1 cellular context compared by ENCODE assay signal in the genomic region with DNA sequence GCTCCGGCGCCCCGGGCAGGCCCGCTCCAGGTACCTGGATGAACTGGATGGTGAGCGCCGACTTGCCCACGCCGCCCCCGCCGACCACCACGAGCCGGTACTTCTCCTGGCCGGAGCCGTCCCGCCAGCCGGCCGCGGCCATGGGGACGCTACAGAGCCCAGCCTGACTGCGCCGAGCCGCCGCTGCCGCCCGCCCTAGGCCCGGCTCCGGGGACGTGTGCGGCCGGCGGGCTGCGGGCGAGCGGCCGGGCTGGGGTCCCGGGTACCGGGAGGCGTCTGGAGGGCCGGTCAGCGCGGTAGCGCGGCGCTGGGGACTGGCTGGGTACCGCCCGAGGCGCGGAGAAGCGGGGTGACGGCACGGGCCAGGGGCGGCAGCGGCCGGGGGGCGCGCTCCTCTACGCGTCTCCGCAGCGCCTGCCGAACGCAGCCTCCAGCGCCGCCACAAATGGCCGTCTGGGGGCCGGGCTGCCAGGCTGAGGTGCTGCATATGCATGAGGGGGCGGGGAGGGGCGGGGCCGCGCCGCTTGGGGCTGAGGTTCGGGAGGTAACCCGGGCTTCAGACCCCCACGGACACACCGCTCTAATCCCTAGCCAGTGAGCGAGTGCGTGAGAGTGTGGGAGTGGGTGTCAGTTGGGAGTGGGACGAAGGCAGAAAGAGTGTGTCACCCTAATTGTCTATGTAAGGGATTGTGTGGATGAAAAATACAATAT.
TF ChIP-seq lines count a peak whose summit lies in the region.

A gene (minus strand): TSS at position 455 of the 711 bp plus-strand sequence. CDS start 313 bp downstream, at position 142.

TF ChIP-seq in HepG2, 621 proteins besides CTCF, POLR2A, EP300 and RAD21 (continued from another document and continues in another):
- TF ChIP-seq ZEB1 (IDR thresholded peaks at IDR 0.05; ENCODE audit: insufficient replicate concordance, low read depth) = no peak
- TF ChIP-seq NFKB2 (CRISPR knock-in tag; IDR thresholded peaks at IDR 0.05; ENCODE audit: borderline replicate concordance) = no peak
- no peak for TF ChIP-seq ZNF253 (CRISPR knock-in tag; IDR thresholded peaks at IDR 0.05; ENCODE audit: borderline replicate concordance)
- peak; percentile 36; the same call in 1 of the 2 replicates for TF ChIP-seq HOXA5 (CRISPR knock-in tag; IDR thresholded peaks at IDR 0.05)
- TF ChIP-seq PTBP1 (IDR thresholded peaks at IDR 0.05; ENCODE audit: low read depth, low read length, poor library complexity, severe bottlenecking) = no peak
- TF ChIP-seq, protein P1, sequence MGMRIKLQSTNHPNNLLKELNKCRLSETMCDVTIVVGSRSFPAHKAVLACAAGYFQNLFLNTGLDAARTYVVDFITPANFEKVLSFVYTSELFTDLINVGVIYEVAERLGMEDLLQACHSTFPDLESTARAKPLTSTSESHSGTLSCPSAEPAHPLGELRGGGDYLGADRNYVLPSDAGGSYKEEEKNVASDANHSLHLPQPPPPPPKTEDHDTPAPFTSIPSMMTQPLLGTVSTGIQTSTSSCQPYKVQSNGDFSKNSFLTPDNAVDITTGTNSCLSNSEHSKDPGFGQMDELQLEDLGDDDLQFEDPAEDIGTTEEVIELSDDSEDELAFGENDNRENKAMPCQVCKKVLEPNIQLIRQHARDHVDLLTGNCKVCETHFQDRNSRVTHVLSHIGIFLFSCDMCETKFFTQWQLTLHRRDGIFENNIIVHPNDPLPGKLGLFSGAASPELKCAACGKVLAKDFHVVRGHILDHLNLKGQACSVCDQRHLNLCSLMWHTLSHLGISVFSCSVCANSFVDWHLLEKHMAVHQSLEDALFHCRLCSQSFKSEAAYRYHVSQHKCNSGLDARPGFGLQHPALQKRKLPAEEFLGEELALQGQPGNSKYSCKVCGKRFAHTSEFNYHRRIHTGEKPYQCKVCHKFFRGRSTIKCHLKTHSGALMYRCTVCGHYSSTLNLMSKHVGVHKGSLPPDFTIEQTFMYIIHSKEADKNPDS (CRISPR knock-in tag; IDR thresholded peaks at IDR 0.05) = no peak
- TF ChIP-seq KLF16 (CRISPR knock-in tag; IDR thresholded peaks at IDR 0.05) = no peak
- TF ChIP-seq GTF3A (CRISPR knock-in tag; conservative IDR thresholded peaks at IDR 0.05) = no peak
- no peak for TF ChIP-seq ARNT (IDR thresholded peaks at IDR 0.05)
- TF ChIP-seq ZSCAN30 (CRISPR knock-in tag; IDR thresholded peaks at IDR 0.05) = no peak
- TF ChIP-seq HOXA3 (CRISPR knock-in tag; IDR thresholded peaks at IDR 0.05) = peak; percentile 62
- no peak for TF ChIP-seq NFYB (CRISPR knock-in tag; IDR thresholded peaks at IDR 0.05)
- TF ChIP-seq DMAP1 (CRISPR knock-in tag; IDR thresholded peaks at IDR 0.05) = no peak
- no peak for TF ChIP-seq ZNF501 (CRISPR knock-in tag; IDR thresholded peaks at IDR 0.05)
- TF ChIP-seq YEATS2 (CRISPR knock-in tag; IDR thresholded peaks at IDR 0.05; ENCODE audit: borderline replicate concordance) = no peak
- TF ChIP-seq MXI1 (IDR thresholded peaks at IDR 0.05; ENCODE audit: borderline replicate concordance, low read depth, low read length) = 0 out of 3 replicates have a peak, but pooled peaks have one; percentile 12
- TF ChIP-seq, protein P2, sequence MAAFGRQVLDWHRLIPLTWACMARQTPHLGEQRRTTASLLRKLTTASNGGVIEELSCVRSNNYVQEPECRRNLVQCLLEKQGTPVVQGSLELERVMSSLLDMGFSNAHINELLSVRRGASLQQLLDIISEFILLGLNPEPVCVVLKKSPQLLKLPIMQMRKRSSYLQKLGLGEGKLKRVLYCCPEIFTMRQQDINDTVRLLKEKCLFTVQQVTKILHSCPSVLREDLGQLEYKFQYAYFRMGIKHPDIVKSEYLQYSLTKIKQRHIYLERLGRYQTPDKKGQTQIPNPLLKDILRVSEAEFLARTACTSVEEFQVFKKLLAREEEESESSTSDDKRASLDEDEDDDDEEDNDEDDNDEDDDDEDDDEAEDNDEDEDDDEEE (CRISPR knock-in tag; IDR thresholded peaks at IDR 0.05) = no peak
- no peak for TF ChIP-seq HNRNPK (IDR thresholded peaks at IDR 0.05; ENCODE audit: low read depth, low read length, poor library complexity, severe bottlenecking)
- TF ChIP-seq PRMT3 (CRISPR knock-in tag; IDR thresholded peaks at IDR 0.05; ENCODE audit: borderline replicate concordance, low read depth) = no peak
- TF ChIP-seq, protein P3, sequence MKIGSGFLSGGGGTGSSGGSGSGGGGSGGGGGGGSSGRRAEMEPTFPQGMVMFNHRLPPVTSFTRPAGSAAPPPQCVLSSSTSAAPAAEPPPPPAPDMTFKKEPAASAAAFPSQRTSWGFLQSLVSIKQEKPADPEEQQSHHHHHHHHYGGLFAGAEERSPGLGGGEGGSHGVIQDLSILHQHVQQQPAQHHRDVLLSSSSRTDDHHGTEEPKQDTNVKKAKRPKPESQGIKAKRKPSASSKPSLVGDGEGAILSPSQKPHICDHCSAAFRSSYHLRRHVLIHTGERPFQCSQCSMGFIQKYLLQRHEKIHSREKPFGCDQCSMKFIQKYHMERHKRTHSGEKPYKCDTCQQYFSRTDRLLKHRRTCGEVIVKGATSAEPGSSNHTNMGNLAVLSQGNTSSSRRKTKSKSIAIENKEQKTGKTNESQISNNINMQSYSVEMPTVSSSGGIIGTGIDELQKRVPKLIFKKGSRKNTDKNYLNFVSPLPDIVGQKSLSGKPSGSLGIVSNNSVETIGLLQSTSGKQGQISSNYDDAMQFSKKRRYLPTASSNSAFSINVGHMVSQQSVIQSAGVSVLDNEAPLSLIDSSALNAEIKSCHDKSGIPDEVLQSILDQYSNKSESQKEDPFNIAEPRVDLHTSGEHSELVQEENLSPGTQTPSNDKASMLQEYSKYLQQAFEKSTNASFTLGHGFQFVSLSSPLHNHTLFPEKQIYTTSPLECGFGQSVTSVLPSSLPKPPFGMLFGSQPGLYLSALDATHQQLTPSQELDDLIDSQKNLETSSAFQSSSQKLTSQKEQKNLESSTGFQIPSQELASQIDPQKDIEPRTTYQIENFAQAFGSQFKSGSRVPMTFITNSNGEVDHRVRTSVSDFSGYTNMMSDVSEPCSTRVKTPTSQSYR (CRISPR knock-in tag; IDR thresholded peaks at IDR 0.05; ENCODE audit: borderline replicate concordance) = no peak
- TF ChIP-seq, protein P4, sequence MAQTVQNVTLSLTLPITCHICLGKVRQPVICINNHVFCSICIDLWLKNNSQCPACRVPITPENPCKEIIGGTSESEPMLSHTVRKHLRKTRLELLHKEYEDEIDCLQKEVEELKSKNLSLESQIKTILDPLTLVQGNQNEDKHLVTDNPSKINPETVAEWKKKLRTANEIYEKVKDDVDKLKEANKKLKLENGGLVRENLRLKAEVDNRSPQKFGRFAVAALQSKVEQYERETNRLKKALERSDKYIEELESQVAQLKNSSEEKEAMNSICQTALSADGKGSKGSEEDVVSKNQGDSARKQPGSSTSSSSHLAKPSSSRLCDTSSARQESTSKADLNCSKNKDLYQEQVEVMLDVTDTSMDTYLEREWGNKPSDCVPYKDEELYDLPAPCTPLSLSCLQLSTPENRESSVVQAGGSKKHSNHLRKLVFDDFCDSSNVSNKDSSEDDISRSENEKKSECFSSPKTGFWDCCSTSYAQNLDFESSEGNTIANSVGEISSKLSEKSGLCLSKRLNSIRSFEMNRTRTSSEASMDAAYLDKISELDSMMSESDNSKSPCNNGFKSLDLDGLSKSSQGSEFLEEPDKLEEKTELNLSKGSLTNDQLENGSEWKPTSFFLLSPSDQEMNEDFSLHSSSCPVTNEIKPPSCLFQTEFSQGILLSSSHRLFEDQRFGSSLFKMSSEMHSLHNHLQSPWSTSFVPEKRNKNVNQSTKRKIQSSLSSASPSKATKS (CRISPR knock-in tag; IDR thresholded peaks at IDR 0.05) = no peak
- TF ChIP-seq, protein P5, sequence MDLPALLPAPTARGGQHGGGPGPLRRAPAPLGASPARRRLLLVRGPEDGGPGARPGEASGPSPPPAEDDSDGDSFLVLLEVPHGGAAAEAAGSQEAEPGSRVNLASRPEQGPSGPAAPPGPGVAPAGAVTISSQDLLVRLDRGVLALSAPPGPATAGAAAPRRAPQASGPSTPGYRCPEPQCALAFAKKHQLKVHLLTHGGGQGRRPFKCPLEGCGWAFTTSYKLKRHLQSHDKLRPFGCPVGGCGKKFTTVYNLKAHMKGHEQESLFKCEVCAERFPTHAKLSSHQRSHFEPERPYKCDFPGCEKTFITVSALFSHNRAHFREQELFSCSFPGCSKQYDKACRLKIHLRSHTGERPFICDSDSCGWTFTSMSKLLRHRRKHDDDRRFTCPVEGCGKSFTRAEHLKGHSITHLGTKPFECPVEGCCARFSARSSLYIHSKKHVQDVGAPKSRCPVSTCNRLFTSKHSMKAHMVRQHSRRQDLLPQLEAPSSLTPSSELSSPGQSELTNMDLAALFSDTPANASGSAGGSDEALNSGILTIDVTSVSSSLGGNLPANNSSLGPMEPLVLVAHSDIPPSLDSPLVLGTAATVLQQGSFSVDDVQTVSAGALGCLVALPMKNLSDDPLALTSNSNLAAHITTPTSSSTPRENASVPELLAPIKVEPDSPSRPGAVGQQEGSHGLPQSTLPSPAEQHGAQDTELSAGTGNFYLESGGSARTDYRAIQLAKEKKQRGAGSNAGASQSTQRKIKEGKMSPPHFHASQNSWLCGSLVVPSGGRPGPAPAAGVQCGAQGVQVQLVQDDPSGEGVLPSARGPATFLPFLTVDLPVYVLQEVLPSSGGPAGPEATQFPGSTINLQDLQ (CRISPR knock-in tag; IDR thresholded peaks at IDR 0.05) = no peak
- no peak for TF ChIP-seq FOXJ3 (CRISPR knock-in tag; IDR thresholded peaks at IDR 0.05; ENCODE audit: borderline replicate concordance)
- TF ChIP-seq, protein P6, sequence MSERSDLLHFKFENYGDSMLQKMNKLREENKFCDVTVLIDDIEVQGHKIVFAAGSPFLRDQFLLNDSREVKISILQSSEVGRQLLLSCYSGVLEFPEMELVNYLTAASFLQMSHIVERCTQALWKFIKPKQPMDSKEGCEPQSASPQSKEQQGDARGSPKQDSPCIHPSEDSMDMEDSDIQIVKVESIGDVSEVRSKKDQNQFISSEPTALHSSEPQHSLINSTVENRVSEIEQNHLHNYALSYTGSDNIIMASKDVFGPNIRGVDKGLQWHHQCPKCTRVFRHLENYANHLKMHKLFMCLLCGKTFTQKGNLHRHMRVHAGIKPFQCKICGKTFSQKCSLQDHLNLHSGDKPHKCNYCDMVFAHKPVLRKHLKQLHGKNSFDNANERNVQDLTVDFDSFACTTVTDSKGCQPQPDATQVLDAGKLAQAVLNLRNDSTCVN (CRISPR knock-in tag; IDR thresholded peaks at IDR 0.05; ENCODE audit: borderline replicate concordance) = no peak
- TF ChIP-seq, protein P7, sequence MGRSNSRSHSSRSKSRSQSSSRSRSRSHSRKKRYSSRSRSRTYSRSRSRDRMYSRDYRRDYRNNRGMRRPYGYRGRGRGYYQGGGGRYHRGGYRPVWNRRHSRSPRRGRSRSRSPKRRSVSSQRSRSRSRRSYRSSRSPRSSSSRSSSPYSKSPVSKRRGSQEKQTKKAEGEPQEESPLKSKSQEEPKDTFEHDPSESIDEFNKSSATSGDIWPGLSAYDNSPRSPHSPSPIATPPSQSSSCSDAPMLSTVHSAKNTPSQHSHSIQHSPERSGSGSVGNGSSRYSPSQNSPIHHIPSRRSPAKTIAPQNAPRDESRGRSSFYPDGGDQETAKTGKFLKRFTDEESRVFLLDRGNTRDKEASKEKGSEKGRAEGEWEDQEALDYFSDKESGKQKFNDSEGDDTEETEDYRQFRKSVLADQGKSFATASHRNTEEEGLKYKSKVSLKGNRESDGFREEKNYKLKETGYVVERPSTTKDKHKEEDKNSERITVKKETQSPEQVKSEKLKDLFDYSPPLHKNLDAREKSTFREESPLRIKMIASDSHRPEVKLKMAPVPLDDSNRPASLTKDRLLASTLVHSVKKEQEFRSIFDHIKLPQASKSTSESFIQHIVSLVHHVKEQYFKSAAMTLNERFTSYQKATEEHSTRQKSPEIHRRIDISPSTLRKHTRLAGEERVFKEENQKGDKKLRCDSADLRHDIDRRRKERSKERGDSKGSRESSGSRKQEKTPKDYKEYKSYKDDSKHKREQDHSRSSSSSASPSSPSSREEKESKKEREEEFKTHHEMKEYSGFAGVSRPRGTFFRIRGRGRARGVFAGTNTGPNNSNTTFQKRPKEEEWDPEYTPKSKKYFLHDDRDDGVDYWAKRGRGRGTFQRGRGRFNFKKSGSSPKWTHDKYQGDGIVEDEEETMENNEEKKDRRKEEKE (IDR thresholded peaks at IDR 0.05) = no peak
- TF ChIP-seq CHD2 (IDR thresholded peaks at IDR 0.05; ENCODE audit: low read depth, low read length) = no peak
- TF ChIP-seq REPIN1 (CRISPR knock-in tag; IDR thresholded peaks at IDR 0.05; ENCODE audit: borderline replicate concordance, low read depth) = no peak
- TF ChIP-seq ZNF850 (CRISPR knock-in tag; conservative IDR thresholded peaks at IDR 0.05) = no peak
- no peak for TF ChIP-seq KDM2A (CRISPR knock-in tag; IDR thresholded peaks at IDR 0.05; ENCODE audit: borderline replicate concordance, low read depth)
- TF ChIP-seq, protein P8, sequence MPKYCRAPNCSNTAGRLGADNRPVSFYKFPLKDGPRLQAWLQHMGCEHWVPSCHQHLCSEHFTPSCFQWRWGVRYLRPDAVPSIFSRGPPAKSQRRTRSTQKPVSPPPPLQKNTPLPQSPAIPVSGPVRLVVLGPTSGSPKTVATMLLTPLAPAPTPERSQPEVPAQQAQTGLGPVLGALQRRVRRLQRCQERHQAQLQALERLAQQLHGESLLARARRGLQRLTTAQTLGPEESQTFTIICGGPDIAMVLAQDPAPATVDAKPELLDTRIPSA (CRISPR knock-in tag; IDR thresholded peaks at IDR 0.05; ENCODE audit: borderline replicate concordance) = no peak
- no peak for TF ChIP-seq ZNF335 (CRISPR knock-in tag; IDR thresholded peaks at IDR 0.05)
- TF ChIP-seq SP4 (CRISPR knock-in tag; IDR thresholded peaks at IDR 0.05) = peak; percentile 70
- no peak for TF ChIP-seq NFE2 (CRISPR knock-in tag; IDR thresholded peaks at IDR 0.05)
- TF ChIP-seq YY1 (IDR thresholded peaks at IDR 0.05; ENCODE audit: insufficient read depth, insufficient replicate concordance, low read depth, low read length) = peak; percentile 90
- TF ChIP-seq POLR2AphosphoS5 (IDR thresholded peaks at IDR 0.05; ENCODE audit: low read depth, low read length) = peak; percentile 74
- no peak for TF ChIP-seq CENPX (CRISPR knock-in tag; IDR thresholded peaks at IDR 0.05)
- TF ChIP-seq CCDC6 (CRISPR knock-in tag; IDR thresholded peaks at IDR 0.05) = peak; percentile 53; the same call in 1 of the 2 replicates
- TF ChIP-seq SETDB1 (CRISPR knock-in tag; IDR thresholded peaks at IDR 0.05; ENCODE audit: borderline replicate concordance) = no peak
- TF ChIP-seq, protein P9, sequence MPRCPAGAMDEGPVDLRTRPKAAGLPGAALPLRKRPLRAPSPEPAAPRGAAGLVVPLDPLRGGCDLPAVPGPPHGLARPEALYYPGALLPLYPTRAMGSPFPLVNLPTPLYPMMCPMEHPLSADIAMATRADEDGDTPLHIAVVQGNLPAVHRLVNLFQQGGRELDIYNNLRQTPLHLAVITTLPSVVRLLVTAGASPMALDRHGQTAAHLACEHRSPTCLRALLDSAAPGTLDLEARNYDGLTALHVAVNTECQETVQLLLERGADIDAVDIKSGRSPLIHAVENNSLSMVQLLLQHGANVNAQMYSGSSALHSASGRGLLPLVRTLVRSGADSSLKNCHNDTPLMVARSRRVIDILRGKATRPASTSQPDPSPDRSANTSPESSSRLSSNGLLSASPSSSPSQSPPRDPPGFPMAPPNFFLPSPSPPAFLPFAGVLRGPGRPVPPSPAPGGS (CRISPR knock-in tag; IDR thresholded peaks at IDR 0.05) = peak; percentile 21; the same call in 1 of the 2 replicates
- peak; percentile 67 for TF ChIP-seq HNF4A (CRISPR knock-in tag; IDR thresholded peaks at IDR 0.05)
- TF ChIP-seq ZBTB1 (CRISPR knock-in tag; IDR thresholded peaks at IDR 0.05; ENCODE audit: borderline replicate concordance) = no peak
- no peak for TF ChIP-seq ARNTL (CRISPR knock-in tag; IDR thresholded peaks at IDR 0.05)
